29 cellular contexts compared by ENCODE assay signal in the genomic region with DNA sequence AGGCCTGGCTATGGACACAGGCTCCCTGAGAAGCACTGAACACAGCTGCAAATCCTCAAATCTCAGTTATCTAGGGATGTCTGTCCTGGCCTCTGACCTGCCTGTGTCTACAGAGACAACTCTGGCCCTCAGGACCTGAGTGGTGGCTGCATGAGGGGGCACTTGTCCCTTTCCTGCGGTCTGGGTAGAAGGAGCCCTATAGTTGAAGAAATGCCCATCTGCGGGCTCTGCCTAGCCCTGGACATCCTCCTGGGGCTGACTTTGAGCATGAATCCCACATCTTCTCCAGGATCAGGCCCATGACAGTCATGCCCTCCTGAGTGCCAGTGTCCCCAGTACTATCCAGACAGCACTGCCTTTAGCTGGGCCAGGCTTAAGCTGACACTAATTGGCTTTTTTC. TPM values are rescaled to one million over a fixed set of nuclear protein-coding genes. Genes with fewer than 3 reads are reported as not detected.
"Had no signal": no experiment of that assay in that cellular context is flagged by ENCODE, and none has a peak within 500 bp of the region (broad histone marks: within the 10 kb centered on the region; RNA-seq: fewer than 3 reads in every experiment).

No MANE protein-coding gene starts in this region.

- H3K36me3 Mint-ChIP-seq: activated CD8-positive, alpha-beta memory T cell treated with anti-CD3 and anti-CD28 coated beads, Interleukin-2, amount 10 ng/mL, durations not matched to agents 7 days and 5 days had no signal

- H3K27me3 Mint-ChIP-seq: activated CD8-positive, alpha-beta memory T cell treated with anti-CD3 and anti-CD28 coated beads, Interleukin-2, amount 10 ng/mL, durations not matched to agents 7 days and 5 days; activated naive CD4-positive, alpha-beta T cell treated with anti-CD3 and anti-CD28 coated beads, Interleukin-2, amount 50 U/mL, for 24 hours; activated naive CD8-positive, alpha-beta T cell treated with anti-CD3 and anti-CD28 coated beads, Interleukin-2, amount 50 U/mL, for 24 hours; effector memory CD8-positive, alpha-beta T cell; stimulated activated naive CD8-positive, alpha-beta T cell treated with anti-CD3 and anti-CD28 coated beads, Interleukin-15, Interleukin-2, amounts not matched to agents 100 ng/mL and 50 ng/mL, for 24 hours had no signal

- H3K4me3 Mint-ChIP-seq: activated CD8-positive, alpha-beta memory T cell treated with anti-CD3 and anti-CD28 coated beads, Interleukin-2, amount 10 ng/mL, durations not matched to agents 7 days and 5 days; activated CD8-positive, alpha-beta T cell treated with anti-CD3 and anti-CD28 coated beads, Interleukin-2, amount 10 ng/mL, durations not matched to agents 7 days and 5 days; activated naive CD4-positive, alpha-beta T cell treated with anti-CD3 and anti-CD28 coated beads, Interleukin-2, amount 50 U/mL, for 24 hours; activated naive CD8-positive, alpha-beta T cell treated with anti-CD3 and anti-CD28 coated beads, Interleukin-2, amount 50 U/mL, for 24 hours; effector memory CD8-positive, alpha-beta T cell; nephron progenitor cell; stimulated activated effector memory CD8-positive, alpha-beta T cell treated with anti-CD3 and anti-CD28 coated beads, Interleukin-12 subunit alpha, Interleukin-12 subunit beta, amount 100 ng/mL, for 72 hours; stimulated activated naive CD8-positive, alpha-beta T cell treated with anti-CD3 and anti-CD28 coated beads, Interleukin-15, Interleukin-2, amounts not matched to agents 100 ng/mL and 50 ng/mL, for 24 hours; T-helper 1 cell treated with Interleukin-12 subunit alpha and Interleukin-12 subunit beta and Interleukin-4 antibody, amounts not matched to agents 30 μg/mL and 1 μg/mL, for 36 hours had no signal

- H3K9me3 ChIP-seq: heart left ventricle, neutrophil, right lobe of liver, thoracic aorta had no signal

- H3K27ac Mint-ChIP-seq: activated CD8-positive, alpha-beta memory T cell treated with anti-CD3 and anti-CD28 coated beads, Interleukin-2, amount 10 ng/mL, durations not matched to agents 7 days and 5 days; activated CD8-positive, alpha-beta T cell treated with anti-CD3 and anti-CD28 coated beads, Interleukin-2, amount 10 ng/mL, durations not matched to agents 7 days and 5 days; activated naive CD4-positive, alpha-beta T cell treated with anti-CD3 and anti-CD28 coated beads, Interleukin-2, amount 50 U/mL, for 24 hours; activated naive CD8-positive, alpha-beta T cell treated with anti-CD3 and anti-CD28 coated beads, Interleukin-2, amount 50 U/mL, for 24 hours; activated T-helper 2 cell treated with anti-CD3 and anti-CD28 coated beads, Interferon-gamma antibody, Interleukin-2, Interleukin-4, amounts not matched to agents 10 μg/mL and 5 μg/mL and 100 μg/mL, durations not matched to agents 14 hours and 24 hours and 36 hours; effector memory CD8-positive, alpha-beta T cell; nephron progenitor cell; stimulated activated effector memory CD8-positive, alpha-beta T cell treated with anti-CD3 and anti-CD28 coated beads, Interleukin-12 subunit alpha, Interleukin-12 subunit beta, amount 100 ng/mL, for 72 hours; stimulated activated naive CD8-positive, alpha-beta T cell treated with anti-CD3 and anti-CD28 coated beads, Interleukin-15, Interleukin-2, amounts not matched to agents 100 ng/mL and 50 ng/mL, for 24 hours; T-helper 1 cell treated with Interleukin-12 subunit alpha and Interleukin-12 subunit beta and Interleukin-4 antibody, amounts not matched to agents 30 μg/mL and 1 μg/mL, for 36 hours had no signal

- H3K36me3 ChIP-seq: neutrophil, right lobe of liver had no signal

- H3K9me3 Mint-ChIP-seq: activated naive CD4-positive, alpha-beta T cell treated with anti-CD3 and anti-CD28 coated beads, Interleukin-2, amount 50 U/mL, for 24 hours; activated naive CD8-positive, alpha-beta T cell treated with anti-CD3 and anti-CD28 coated beads, Interleukin-2, amount 50 U/mL, for 24 hours; activated T-helper 2 cell treated with anti-CD3 and anti-CD28 coated beads, Interferon-gamma antibody, Interleukin-2, Interleukin-4, amounts not matched to agents 10 μg/mL and 5 μg/mL and 100 μg/mL, durations not matched to agents 14 hours and 24 hours and 36 hours; effector memory CD8-positive, alpha-beta T cell; nephron progenitor cell; stimulated activated effector memory CD8-positive, alpha-beta T cell treated with anti-CD3 and anti-CD28 coated beads, Interleukin-12 subunit alpha, Interleukin-12 subunit beta, amount 100 ng/mL, for 72 hours; stimulated activated naive CD8-positive, alpha-beta T cell treated with anti-CD3 and anti-CD28 coated beads, Interleukin-15, Interleukin-2, amounts not matched to agents 100 ng/mL and 50 ng/mL, for 24 hours; T-helper 1 cell treated with Interleukin-12 subunit alpha and Interleukin-12 subunit beta and Interleukin-4 antibody, amounts not matched to agents 30 μg/mL and 1 μg/mL, for 36 hours had no signal

- H3K4me3 ChIP-seq: heart left ventricle, right lobe of liver, thoracic aorta had no signal

- H3K27me3 ChIP-seq: heart left ventricle, right lobe of liver had no signal

- ATAC-seq: activated CD4-positive, CD25-positive, alpha-beta regulatory T cell treated with anti-CD3 and anti-CD28 coated beads, Interleukin-2, amount 50 U/mL, for 24 hours; activated CD8-positive, alpha-beta memory T cell treated with anti-CD3 and anti-CD28 coated beads, Interleukin-2, amount 10 ng/mL, durations not matched to agents 7 days and 5 days; activated CD8-positive, alpha-beta T cell treated with anti-CD3 and anti-CD28 coated beads, Interleukin-2, amount 10 ng/mL, durations not matched to agents 7 days and 5 days; activated naive CD8-positive, alpha-beta T cell treated with anti-CD3 and anti-CD28 coated beads, Interleukin-2, amount 50 U/mL, for 24 hours; effector memory CD8-positive, alpha-beta T cell; left ventricle myocardium superior; right lobe of liver; stimulated activated effector memory CD8-positive, alpha-beta T cell treated with anti-CD3 and anti-CD28 coated beads, Interleukin-12 subunit alpha, Interleukin-12 subunit beta, amount 100 ng/mL, for 72 hours had no signal

- H3K27ac ChIP-seq: neutrophil, right lobe of liver, thoracic aorta, WERI-Rb-1 had no signal

- DNase-seq: activated CD8-positive, alpha-beta memory T cell treated with anti-CD3 and anti-CD28 coated beads, Interleukin-2, amount 10 ng/mL, durations not matched to agents 7 days and 5 days; activated CD8-positive, alpha-beta T cell treated with anti-CD3 and anti-CD28 coated beads, Interleukin-2, amount 10 ng/mL, durations not matched to agents 7 days and 5 days; activated naive CD8-positive, alpha-beta T cell treated with anti-CD3 and anti-CD28 coated beads, Interleukin-2, amount 50 U/mL, for 24 hours; activated T-cell treated with anti-CD3 and anti-CD28 coated beads, Interleukin-2, amount 50 U/mL, for 48 hours; amygdala; caudate nucleus; cortex of kidney; effector memory CD8-positive, alpha-beta T cell; foreskin fibroblast; heart left ventricle; left ventricle myocardium superior; nephron progenitor cell; right lobe of liver; stimulated activated CD4-positive, alpha-beta T cell treated with anti-CD3 and anti-CD28 coated beads, Interleukin-12 subunit alpha, Interleukin-12 subunit beta, amount 100 ng/mL, for 4 hours; stimulated activated CD4-positive, alpha-beta T cell treated with anti-CD3 and anti-CD28 coated beads, Interleukin-4, amount 100 ng/mL, for 1 hour; T-helper 9 cell; trophoblast cell; WERI-Rb-1 had no signal

RNA-seq across cellular contexts. Expression of a gene that starts 41.5 kb away (rescaled TPM):
- total RNA-seq: activated CD8-positive, alpha-beta memory T cell treated with anti-CD3 and anti-CD28 coated beads, Interleukin-2, amount 10 ng/mL, durations not matched to agents 7 days and 5 days; activated CD8-positive, alpha-beta T cell treated with anti-CD3 and anti-CD28 coated beads, Interleukin-2, amount 10 ng/mL, durations not matched to agents 7 days and 5 days; activated T-helper 2 cell treated with anti-CD3 and anti-CD28 coated beads, Interferon-gamma antibody, Interleukin-2, Interleukin-4, amounts not matched to agents 10 μg/mL and 5 μg/mL and 100 μg/mL, durations not matched to agents 14 hours and 24 hours and 36 hours; endothelial cell of umbilical vein; lung microvascular endothelial cell; osteocyte had no signal
- polyA plus RNA-seq: endothelial cell of umbilical vein had no signal
